22 cellular contexts compared by ENCODE assay signal in the genomic region with DNA sequence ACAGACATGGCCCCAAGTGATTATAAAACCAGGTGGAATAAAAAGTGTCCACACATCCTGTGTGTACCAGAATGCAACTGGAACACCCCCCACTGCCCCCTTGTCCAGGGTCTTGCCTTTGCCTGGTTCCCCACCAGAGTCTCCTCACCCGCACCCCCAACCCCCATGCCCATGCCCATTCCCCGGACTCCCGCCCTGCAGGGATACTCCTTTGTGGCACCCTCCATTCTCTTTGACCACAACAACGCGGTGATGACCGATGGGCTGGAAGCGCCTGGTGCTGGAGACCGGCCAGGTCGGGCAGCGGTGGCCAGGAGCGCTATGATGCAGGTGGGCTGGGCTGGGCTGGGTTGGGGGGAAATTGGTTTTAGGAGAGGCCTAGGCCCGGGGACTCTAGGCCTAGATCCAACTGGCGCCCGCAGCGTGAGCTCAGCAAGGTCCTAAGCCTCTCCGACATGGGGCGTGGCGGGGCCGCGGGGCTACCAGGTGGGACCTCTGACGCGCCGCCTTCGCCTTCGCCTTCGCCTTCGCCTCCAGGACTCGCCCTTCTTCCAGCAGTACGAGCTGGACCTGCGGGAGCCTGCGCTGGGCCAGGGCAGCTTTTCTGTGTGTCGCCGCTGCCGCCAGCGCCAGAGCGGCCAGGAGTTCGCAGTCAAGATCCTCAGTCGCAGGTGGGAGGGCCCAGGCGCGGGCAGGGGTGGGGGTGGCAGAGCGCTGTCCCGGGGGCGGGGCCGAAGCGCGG. TPM values are rescaled to one million over a fixed set of nuclear protein-coding genes. Genes with fewer than 3 reads are reported as not detected.
DNase-seq lines count a peak whose midpoint lies in the region; FAIRE-seq and TF ChIP-seq lines count a peak whose summit lies in the region.
"Had no signal": no experiment of that assay in that cellular context is flagged by ENCODE, and none has a peak within 500 bp of the region (broad histone marks: within the 10 kb centered on the region; RNA-seq: fewer than 3 reads in every experiment).

No MANE protein-coding gene starts in this region.

- H3K9me3 ChIP-seq in H9 (ENCODE audit: control insufficient read depth, low read depth, low read length) (no peaks in the 10 kb centered on the region), H1 (ENCODE audit: insufficient read depth in 2 of 2, low read depth in 1 of 2, low read length in 1 of 2) (no peaks in the 10 kb centered on the region)
- H3K9me3 ChIP-seq: BE2C had no signal

- H2BK5ac ChIP-seq in H9 (ENCODE audit: insufficient read length, low read length): no peak overlapping the region
- no peak overlapping the region for H2BK5ac ChIP-seq in H1 (ENCODE audit: low read depth, low read length)

- H3K56ac ChIP-seq in H9 (ENCODE audit: insufficient read length, low read depth, low read length): no peak overlapping the region
- no peak overlapping the region for H3K56ac ChIP-seq in H1 (replicated peaks; ENCODE audit: insufficient read length, low read depth, low read length)

- H4K5ac ChIP-seq in H9 (ENCODE audit: insufficient read length, low read depth, low read length) (no peak overlapping the region), H1 (ENCODE audit: insufficient read length, low read depth, low read length) (no peak overlapping the region)

- H2BK20ac ChIP-seq in H9 (ENCODE audit: low read depth, low read length, poor library complexity, severe bottlenecking): no peak overlapping the region
- no peak overlapping the region for H2BK20ac ChIP-seq in H1 (ENCODE audit: low read length)

- POLR2A ChIA-PET in H1 (lab: Charles Lee; ENCODE audit: partially characterized antibody): no interaction called here

- CTCF ChIA-PET in H1 (lab: Charles Lee; ENCODE audit: partially characterized antibody): interaction anchor here (0.7 to 8.3 kb wide), 5 partner anchors 13 to 337 kb away, joined by 3 to 80 read pairs (median 3); no protein-coding TSS in a partner anchor

- no peak for TF ChIP-seq RAD21 in H1 (IDR thresholded peaks at IDR 0.05 in 1 of 2, conservative IDR thresholded peaks at IDR 0.05 in 1 of 2; ENCODE audit: low read depth in 2 of 2, low read length in 2 of 2)

- no peak overlapping the region for H3K14ac ChIP-seq in H9 (ENCODE audit: insufficient read depth, low read length)
- no peak overlapping the region for H3K14ac ChIP-seq in H1 (ENCODE audit: insufficient read length)

- H3K27me3 Mint-ChIP-seq in H9 (ENCODE audit: low read depth): no peaks in the 10 kb centered on the region
- H3K27me3 Mint-ChIP-seq: CD4-positive, CD25-positive, alpha-beta regulatory T cell had no signal

- WGBS in H9 (ENCODE audit: extremely low coverage, insufficient read length, low lambda C conversion rate): no CpG with 5 or more reads among the region's 46 CpGs
- WGBS in H1 (ENCODE audit: extremely low coverage in 1 of 2, insufficient coverage in 1 of 2, insufficient read length in 1 of 2, insufficient replicate concordance in 2 of 2, low coverage in 1 of 2, low lambda C conversion rate in 2 of 2, missing lambda C conversion rate in 1 of 2), 2 experiments: 90% methylated on average over 35 of the region's 46 CpGs; no CpG with 5 or more reads in 1 of the 2 experiments

- H3K4me1 ChIP-seq in H9 (ENCODE audit: insufficient read depth, low read length): no peaks in the 10 kb centered on the region
- peaks cover 0 to 5% (median under 1%) of the 10 kb centered on the region in 4 experiments; a peak in 4 of 7 replicates for H3K4me1 ChIP-seq in H1 (replicated peaks in 1 of 4; ENCODE audit: control insufficient read depth in 3 of 4, insufficient read depth in 4 of 4, low read length in 3 of 4)

- H3K4me2 ChIP-seq in H9 (ENCODE audit: insufficient read depth, insufficient read length, low read length): no peak overlapping the region
- H3K4me2 ChIP-seq in H1 (ENCODE audit: insufficient read depth in 1 of 2, low read depth in 2 of 2, low read length in 2 of 2): no peak overlapping the region
- H3K4me2 ChIP-seq: KMS-11 had no signal

- H3K23me2 ChIP-seq in H9 (ENCODE audit: insufficient read length, low read depth, low read length, poor library complexity, severe bottlenecking) (no peaks in the 10 kb centered on the region), H1 (ENCODE audit: low read depth, low read length) (no peaks in the 10 kb centered on the region; the same call in 1 of the 2 replicates)

- peaks cover 17 to 54% (median 42%) of the 10 kb centered on the region in 3 experiments for H3K36me3 Mint-ChIP-seq in H9 (ENCODE audit: insufficient read depth in 1 of 3, low read depth in 3 of 3)

- H3K79me2 ChIP-seq in H9 (ENCODE audit: insufficient read depth, low read length) (no peaks in the 10 kb centered on the region), H1 (ENCODE audit: control insufficient read depth in 1 of 2, insufficient read depth in 2 of 2, low read length in 2 of 2) (no peaks in the 10 kb centered on the region)

- TF ChIP-seq POLR2A in H1 (IDR thresholded peaks at IDR 0.05; ENCODE audit: control extremely low read depth in 1 of 2, low read depth in 2 of 2, low read length in 2 of 2): no peak

- no peak overlapping the region for H2AFZ ChIP-seq in H9 (ENCODE audit: low read length)
- H2AFZ ChIP-seq in H1 (ENCODE audit: low read length): no peak overlapping the region

- no peak overlapping the region for H4K91ac ChIP-seq in H9 (ENCODE audit: insufficient read length, low read depth, low read length)
- no peak overlapping the region for H4K91ac ChIP-seq in H1 (replicated peaks; ENCODE audit: insufficient read length, low read length)

- H3K23ac ChIP-seq in H9 (ENCODE audit: insufficient read length, low read depth, low read length) (no peak overlapping the region), H1 (ENCODE audit: insufficient read length) (no peak overlapping the region)

- H2BK15ac ChIP-seq in H9 (ENCODE audit: low read depth, low read length) (no peak overlapping the region), H1 (ENCODE audit: low read length) (no peak overlapping the region)

- H3K18ac ChIP-seq in H9 (ENCODE audit: insufficient read length, low read depth, low read length) (no peak overlapping the region), H1 (ENCODE audit: extremely low read depth, low read length) (no peak overlapping the region)

- H3K27ac ChIP-seq in H9 (ENCODE audit: insufficient read length, low read depth, low read length) (no peak overlapping the region), H1 (ENCODE audit: low read depth, low read length) (no peak overlapping the region)
- H3K27ac ChIP-seq: KMS-11 had no signal

- H3T11ph ChIP-seq in H9 (ENCODE audit: low read length): no peak overlapping the region

- no peak for TF ChIP-seq EP300 in H1 (IDR thresholded peaks at IDR 0.05; ENCODE audit: borderline replicate concordance in 1 of 2, low read depth in 2 of 2, low read length in 2 of 2)

- no peaks in the 10 kb centered on the region for H3K79me1 ChIP-seq in H9 (ENCODE audit: insufficient read depth, low read depth, low read length, poor library complexity, severe bottlenecking)
- no peaks in the 10 kb centered on the region; the same call in 1 of the 2 replicates for H3K79me1 ChIP-seq in H1 (ENCODE audit: low read depth, low read length)

- DNase-seq in H9 (peak; percentile 64), H1 (ENCODE audit: low read depth in 1 of 2, low spot score in 2 of 2) (no peak), left kidney (ENCODE audit: low read depth, low spot score) (peak; percentile 43), NCI-H774 (lab: John Stamatoyannopoulos, UW) (no peak), dedifferentiated amniotic fluid mesenchymal stem cell (ENCODE audit: extremely low spot score) (no peak), MV-4-11 (lab: John Stamatoyannopoulos, UW) (no peak)
- DNase-seq: ACHN; BE2C; C1 segment of cervical spinal cord; CD4-positive, CD25-positive, alpha-beta regulatory T cell; CD8-positive, alpha-beta memory T cell; COR-L47; DMS 273 treated with DMSO at 0.1 percent for 48 hours; DMS53; DND-41; EL; GOT3; HCEC 1CT had no signal

- no peak overlapping the region for H2AK5ac ChIP-seq in H9 (ENCODE audit: insufficient read length, low read length)
- no peak overlapping the region for H2AK5ac ChIP-seq in H1 (ENCODE audit: low read depth, low read length)

- H3K9ac ChIP-seq in H9 (ENCODE audit: extremely low read depth, insufficient read length, low read length): no peak overlapping the region
- no peak overlapping the region for H3K9ac ChIP-seq in H1 (replicated peaks in 1 of 4; ENCODE audit: extremely low read depth in 1 of 4, low read depth in 3 of 4, low read length in 3 of 4)
- H3K9ac ChIP-seq: KMS-11 had no signal

- H3K9me3 Mint-ChIP-seq in H9: no peaks in the 10 kb centered on the region; a peak in 1 of 5 replicates
- H3K9me3 Mint-ChIP-seq: CD4-positive, CD25-positive, alpha-beta regulatory T cell; CD8-positive, alpha-beta memory T cell had no signal

- H4K20me1 ChIP-seq in H9 (ENCODE audit: control insufficient read depth, insufficient read depth, insufficient read length) (no peaks in the 10 kb centered on the region), H1 (replicated peaks in 1 of 2; ENCODE audit: control insufficient read depth in 1 of 2, insufficient read depth in 2 of 2, low read length in 2 of 2) (no peaks in the 10 kb centered on the region)

- H3K4me1 Mint-ChIP-seq in H9: peaks cover 3 to 12% of the 10 kb centered on the region in 2 experiments; a peak in 3 of 4 replicates

- H4K8ac ChIP-seq in H9 (replicated peaks; ENCODE audit: insufficient read length, low read depth, low read length): no peak overlapping the region
- H4K8ac ChIP-seq in H1 (ENCODE audit: extremely low read depth, insufficient read depth, low read length): peak overlapping the region; percentile 71; the same call in 1 of the 2 replicates

- H2BK12ac ChIP-seq in H9 (ENCODE audit: insufficient read length, low read depth, low read length): no peak overlapping the region
- H2BK12ac ChIP-seq in H1 (ENCODE audit: low read depth, low read length): no peak overlapping the region

- no peak overlapping the region for H2BK120ac ChIP-seq in H9 (ENCODE audit: low read depth, low read length, poor library complexity, severe bottlenecking)
- H2BK120ac ChIP-seq in H1 (replicated peaks; ENCODE audit: low read depth, low read length): no peak overlapping the region

- TF ChIP-seq CTCF in H9 (conservative IDR thresholded peaks at IDR 0.05) (no peak), H1 (IDR thresholded peaks at IDR 0.05; ENCODE audit: control extremely low read depth in 1 of 3, insufficient read depth in 1 of 3, low read depth in 1 of 3, low read length in 3 of 3) (no peak)

- no peak overlapping the region for H3K27ac Mint-ChIP-seq in H9

- H3K4ac ChIP-seq in H9 (ENCODE audit: low read depth, low read length) (no peak overlapping the region), H1 (replicated peaks; ENCODE audit: insufficient read length, low read depth, low read length) (no peak overlapping the region)

- peaks cover 0 to 14% (median under 1%) of the 10 kb centered on the region in 4 experiments; a peak in 4 of 8 replicates for H3K36me3 ChIP-seq in H1 (ENCODE audit: control insufficient read depth in 2 of 4, insufficient read depth in 4 of 4, low read length in 3 of 4)

- no peak overlapping the region for H3K4me3 Mint-ChIP-seq in H9
- H3K4me3 Mint-ChIP-seq: CD4-positive, CD25-positive, alpha-beta regulatory T cell; CD8-positive, alpha-beta memory T cell had no signal

- H3K4me3 ChIP-seq in H1 (ENCODE audit: extremely low read depth in 1 of 4, insufficient read depth in 2 of 4, low read depth in 3 of 4, low read length in 4 of 4): no peak overlapping the region
- H3K4me3 ChIP-seq: GM12878 had no signal

- no peak for FAIRE-seq in H1 (lab: Jason Lieb, UNC)
- FAIRE-seq: A204.1, GM12878, HTR-8/SVneo had no signal

- no peaks in the 10 kb centered on the region for H3K27me3 ChIP-seq in H9 (ENCODE audit: insufficient read depth, low read length)
- no peaks in the 10 kb centered on the region for H3K27me3 ChIP-seq in H1 (replicated peaks in 1 of 4; ENCODE audit: control insufficient read depth in 3 of 4, extremely low read depth in 1 of 4, insufficient read depth in 3 of 4, low read length in 3 of 4)
- H3K27me3 ChIP-seq: BE2C had no signal

RNA-seq across cellular contexts. Expression of a gene that starts 9.1 kb away (rescaled TPM):
- 10.8 and 11.1 TPM in 2 replicates for total RNA-seq in H9 (2021)
- total RNA-seq in H1 (2021; fragmentation: NEBNext Ultra II Directional; extraction: Animal tissue kit (Norgen Biotek cat#: 25700)): 12.6 and 13.2 TPM in 2 replicates
- 8.2 and 12.1 TPM in 2 replicates for polyA plus RNA-seq in H1 (2011; rRNA removed)
- polyA plus RNA-seq in H1 (2011; cell fraction: cytosol; rRNA removed): 11.5 TPM
- 27.8 TPM for polyA plus RNA-seq in H1 (2011; cell fraction: nucleus; rRNA removed)
- polyA plus RNA-seq in H1 (2012, experiment 1 of 2): 8.5 to 14.4 TPM (median 12.2 TPM) in 4 replicates
- polyA plus RNA-seq in H1 (2012, experiment 2 of 2): 7.6 TPM
- 5.0 TPM for polyA plus RNA-seq in H1 (2013, experiment 1 of 2)
- polyA plus RNA-seq in H1 (2013, experiment 2 of 2): 5.5 TPM
- 8.6 and 9.0 TPM in 2 replicates for polyA minus RNA-seq in H1 (2011; rRNA and poly(A)+ RNA removed)
- polyA minus RNA-seq in H1 (2011; cell fraction: cytosol; rRNA and poly(A)+ RNA removed): 12.0 TPM
- 17.0 TPM for polyA minus RNA-seq in H1 (2011; cell fraction: nucleus; rRNA and poly(A)+ RNA removed)

RNA-seq across cellular contexts. Expression of a gene that starts 28.1 kb away (rescaled TPM):
- total RNA-seq in H9 (2021): 11.2 and 12.2 TPM in 2 replicates
- 11.2 and 12.5 TPM in 2 replicates for total RNA-seq in H1 (2021; fragmentation: NEBNext Ultra II Directional; extraction: Animal tissue kit (Norgen Biotek cat#: 25700))
- polyA plus RNA-seq in H1 (2011; rRNA removed): 5.9 and 7.9 TPM in 2 replicates
- 10.0 TPM for polyA plus RNA-seq in H1 (2011; cell fraction: cytosol; rRNA removed)
- polyA plus RNA-seq in H1 (2011; cell fraction: nucleus; rRNA removed): 36.8 TPM
- polyA plus RNA-seq in H1 (2012, experiment 1 of 2): 12.4 to 18.6 TPM (median 15.8 TPM) in 4 replicates
- polyA plus RNA-seq in H1 (2012, experiment 2 of 2): 5.3 TPM
- 7.4 TPM for polyA plus RNA-seq in H1 (2013, experiment 1 of 2)
- 6.3 TPM for polyA plus RNA-seq in H1 (2013, experiment 2 of 2)
- 1.1 and 1.8 TPM in 2 replicates for polyA minus RNA-seq in H1 (2011; rRNA and poly(A)+ RNA removed)
- 6.3 TPM for polyA minus RNA-seq in H1 (2011; cell fraction: cytosol; rRNA and poly(A)+ RNA removed)
- polyA minus RNA-seq in H1 (2011; cell fraction: nucleus; rRNA and poly(A)+ RNA removed): 5.4 TPM

RNA-seq across cellular contexts. Expression of a gene that starts 50.2 kb away (rescaled TPM):
- total RNA-seq in H9 (2021): 225 and 228 TPM in 2 replicates
- total RNA-seq in H1 (2021; fragmentation: NEBNext Ultra II Directional; extraction: Animal tissue kit (Norgen Biotek cat#: 25700)): 201 and 225 TPM in 2 replicates
- polyA plus RNA-seq in H1 (2011; rRNA removed): 582 and 631 TPM in 2 replicates
- polyA plus RNA-seq in H1 (2011; cell fraction: cytosol; rRNA removed): 623 TPM
- 281 TPM for polyA plus RNA-seq in H1 (2011; cell fraction: nucleus; rRNA removed)
- polyA plus RNA-seq in H1 (2012, experiment 1 of 2): 323 to 414 TPM (median 375 TPM) in 4 replicates
- 341 TPM for polyA plus RNA-seq in H1 (2012, experiment 2 of 2)
- 135 TPM for polyA plus RNA-seq in H1 (2013, experiment 1 of 2)
- 134 TPM for polyA plus RNA-seq in H1 (2013, experiment 2 of 2)
- polyA minus RNA-seq in H1 (2011; rRNA and poly(A)+ RNA removed): 60.4 and 79.8 TPM in 2 replicates
- 77.1 TPM for polyA minus RNA-seq in H1 (2011; cell fraction: cytosol; rRNA and poly(A)+ RNA removed)
- polyA minus RNA-seq in H1 (2011; cell fraction: nucleus; rRNA and poly(A)+ RNA removed): 54.4 TPM

RNA-seq across cellular contexts. Expression of a gene that starts 50.7 kb away (rescaled TPM):
- 315 and 341 TPM in 2 replicates for total RNA-seq in H9 (2021)
- total RNA-seq in H1 (2021; fragmentation: NEBNext Ultra II Directional; extraction: Animal tissue kit (Norgen Biotek cat#: 25700)): 300 and 326 TPM in 2 replicates
- polyA plus RNA-seq in H1 (2011; rRNA removed): 650 and 707 TPM in 2 replicates
- polyA plus RNA-seq in H1 (2011; cell fraction: cytosol; rRNA removed): 604 TPM
- 183 TPM for polyA plus RNA-seq in H1 (2011; cell fraction: nucleus; rRNA removed)
- polyA plus RNA-seq in H1 (2012, experiment 1 of 2): 380 to 473 TPM (median 438 TPM) in 4 replicates
- 1,230 TPM for polyA plus RNA-seq in H1 (2012, experiment 2 of 2)
- 542 TPM for polyA plus RNA-seq in H1 (2013, experiment 1 of 2)
- 524 TPM for polyA plus RNA-seq in H1 (2013, experiment 2 of 2)
- polyA minus RNA-seq in H1 (2011; rRNA and poly(A)+ RNA removed): 31.9 and 44.7 TPM in 2 replicates
- polyA minus RNA-seq in H1 (2011; cell fraction: cytosol; rRNA and poly(A)+ RNA removed): 101 TPM
- 54.3 TPM for polyA minus RNA-seq in H1 (2011; cell fraction: nucleus; rRNA and poly(A)+ RNA removed)

Comparison
In these comparisons a context has a peak if more than half of its experiments do, and no peak if none do; other contexts are left out.
1. DNase-seq: peak in H9 (single experiment) and left kidney (single experiment); none in H1 (0 of 2), NCI-H774 (single experiment), dedifferentiated amniotic fluid mesenchymal stem cell (single experiment) and MV-4-11 (single experiment).